In the genomic region with DNA sequence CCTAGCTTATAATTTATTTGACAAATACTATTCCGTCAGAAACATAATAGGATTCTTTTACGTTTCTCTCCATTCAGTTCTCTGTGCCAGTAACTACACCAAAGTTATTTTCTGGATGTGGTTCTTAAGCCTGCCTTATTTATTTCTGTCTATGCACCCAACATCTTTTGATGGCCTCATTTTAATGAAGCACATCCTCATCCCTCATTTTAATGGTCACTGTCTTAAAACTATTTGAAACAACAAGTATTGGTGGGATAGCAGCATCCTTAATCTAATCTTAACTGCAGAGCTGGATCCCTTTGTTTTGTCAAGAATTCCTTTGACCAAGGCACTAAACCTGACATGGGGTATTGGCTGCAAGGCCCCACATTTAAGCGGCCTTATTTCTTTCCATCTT, we compare ENCODE assay signal across 27 cellular contexts.
"Had no signal": no experiment of that assay in that cellular context is flagged by ENCODE, and none has a peak within 500 bp of the region (broad histone marks: within the 10 kb centered on the region; RNA-seq: fewer than 3 reads in every experiment).

No MANE protein-coding gene starts in this region.

- H3K9me3 Mint-ChIP-seq: activated CD4-positive, alpha-beta memory T cell treated with anti-CD3 and anti-CD28 coated beads for 36 hours; activated naive CD4-positive, alpha-beta T cell treated with anti-CD3 and anti-CD28 coated beads, Interleukin-2, amount 10 ng/mL, durations not matched to agents 7 days and 5 days; activated naive CD4-positive, alpha-beta T cell treated with anti-CD3 and anti-CD28 coated beads, Interleukin-2, amount 50 U/mL, for 72 hours; activated naive CD8-positive, alpha-beta T cell treated with anti-CD3 and anti-CD28 coated beads, Interleukin-2, amount 10 ng/mL, durations not matched to agents 7 days and 5 days; activated T-cell treated with anti-CD3 and anti-CD28 coated beads, Interleukin-2, amount 50 U/mL, for 24 hours; activated T-cell treated with anti-CD3 and anti-CD28 coated beads, Interleukin-2, amount 50 U/mL, for 72 hours; brain had no signal

- H3K9me3 ChIP-seq: ascending aorta, breast epithelium, colonic mucosa, gastrocnemius medialis had no signal

- H3K4me3 Mint-ChIP-seq: activated CD4-positive, alpha-beta memory T cell treated with anti-CD3 and anti-CD28 coated beads for 36 hours; activated CD8-positive, alpha-beta memory T cell treated with anti-CD3 and anti-CD28 coated beads, Interleukin-2, amount 10 ng/mL, durations not matched to agents 7 days and 5 days; activated CD8-positive, alpha-beta T cell treated with anti-CD3 and anti-CD28 coated beads, Interleukin-2, amount 10 ng/mL, durations not matched to agents 7 days and 5 days; activated naive CD4-positive, alpha-beta T cell treated with anti-CD3 and anti-CD28 coated beads, Interleukin-2, amount 10 ng/mL, durations not matched to agents 7 days and 5 days; activated naive CD8-positive, alpha-beta T cell treated with anti-CD3 and anti-CD28 coated beads, Interleukin-2, amount 10 ng/mL, durations not matched to agents 7 days and 5 days; activated T-cell treated with anti-CD3 and anti-CD28 coated beads, Interleukin-2, amount 50 U/mL, for 24 hours; activated T-cell treated with anti-CD3 and anti-CD28 coated beads, Interleukin-2, amount 50 U/mL, for 72 hours; brain; WTC11 had no signal

- H3K27ac Mint-ChIP-seq: activated CD4-positive, alpha-beta memory T cell treated with anti-CD3 and anti-CD28 coated beads for 36 hours; activated CD8-positive, alpha-beta memory T cell treated with anti-CD3 and anti-CD28 coated beads, Interleukin-2, amount 10 ng/mL, durations not matched to agents 7 days and 5 days; activated CD8-positive, alpha-beta T cell treated with anti-CD3 and anti-CD28 coated beads, Interleukin-2, amount 10 ng/mL, durations not matched to agents 7 days and 5 days; activated naive CD4-positive, alpha-beta T cell treated with anti-CD3 and anti-CD28 coated beads, Interleukin-2, amount 10 ng/mL, durations not matched to agents 7 days and 5 days; activated naive CD4-positive, alpha-beta T cell treated with anti-CD3 and anti-CD28 coated beads, Interleukin-2, amount 50 U/mL, for 72 hours; activated naive CD8-positive, alpha-beta T cell treated with anti-CD3 and anti-CD28 coated beads, Interleukin-2, amount 10 ng/mL, durations not matched to agents 7 days and 5 days; activated T-cell treated with anti-CD3 and anti-CD28 coated beads, Interleukin-2, amount 50 U/mL, for 24 hours; activated T-cell treated with anti-CD3 and anti-CD28 coated beads, Interleukin-2, amount 50 U/mL, for 72 hours; brain; WTC11 had no signal

- H3K27me3 Mint-ChIP-seq: activated CD4-positive, alpha-beta memory T cell treated with anti-CD3 and anti-CD28 coated beads for 36 hours; activated CD8-positive, alpha-beta memory T cell treated with anti-CD3 and anti-CD28 coated beads, Interleukin-2, amount 10 ng/mL, durations not matched to agents 7 days and 5 days; activated naive CD4-positive, alpha-beta T cell treated with anti-CD3 and anti-CD28 coated beads, Interleukin-2, amount 10 ng/mL, durations not matched to agents 7 days and 5 days; activated naive CD8-positive, alpha-beta T cell treated with anti-CD3 and anti-CD28 coated beads, Interleukin-2, amount 10 ng/mL, durations not matched to agents 7 days and 5 days; activated T-cell treated with anti-CD3 and anti-CD28 coated beads, Interleukin-2, amount 50 U/mL, for 24 hours; brain had no signal

- H3K4me1 Mint-ChIP-seq: activated CD8-positive, alpha-beta memory T cell treated with anti-CD3 and anti-CD28 coated beads, Interleukin-2, amount 10 ng/mL, durations not matched to agents 7 days and 5 days; activated naive CD4-positive, alpha-beta T cell treated with anti-CD3 and anti-CD28 coated beads, Interleukin-2, amount 10 ng/mL, durations not matched to agents 7 days and 5 days; activated naive CD8-positive, alpha-beta T cell treated with anti-CD3 and anti-CD28 coated beads, Interleukin-2, amount 10 ng/mL, durations not matched to agents 7 days and 5 days; brain had no signal

- H3K27me3 ChIP-seq: ascending aorta, breast epithelium, cardiac muscle cell, colonic mucosa, foreskin keratinocyte, gastrocnemius medialis had no signal

- H3K36me3 ChIP-seq: breast epithelium had no signal

- DNase-seq: activated CD4-positive, alpha-beta memory T cell treated with anti-CD3 and anti-CD28 coated beads for 36 hours; activated CD4-positive, alpha-beta T cell treated with anti-CD3 and anti-CD28 coated beads for 1 hour; activated CD4-positive, alpha-beta T cell treated with anti-CD3 and anti-CD28 coated beads for 4 hours; activated CD8-positive, alpha-beta memory T cell treated with anti-CD3 and anti-CD28 coated beads, Interleukin-2, amount 10 ng/mL, durations not matched to agents 7 days and 5 days; activated CD8-positive, alpha-beta memory T cell treated with anti-CD3 and anti-CD28 coated beads, Interleukin-2, amount 50 U/mL, for 4 hours; activated CD8-positive, alpha-beta T cell treated with anti-CD3 and anti-CD28 coated beads, Interleukin-2, amount 10 ng/mL, durations not matched to agents 7 days and 5 days; activated gamma-delta T cell; activated naive CD4-positive, alpha-beta T cell; activated naive CD4-positive, alpha-beta T cell treated with anti-CD3 and anti-CD28 coated beads, Interleukin-2, amount 10 ng/mL, durations not matched to agents 7 days and 5 days; activated naive CD8-positive, alpha-beta T cell treated with anti-CD3 and anti-CD28 coated beads, Interleukin-2, amount 10 ng/mL, durations not matched to agents 7 days and 5 days; activated T-cell treated with anti-CD3 and anti-CD28 coated beads for 4 hours; activated T-cell treated with anti-CD3 and anti-CD28 coated beads, Interleukin-2, amount 50 U/mL, for 24 hours; activated T-cell treated with anti-CD3 and anti-CD28 coated beads, Interleukin-2, amount 50 U/mL, for 72 hours; central memory CD4-positive, alpha-beta T cell; cerebellar nuclear complex; colonic mucosa; effector CD8-positive, alpha-beta T cell; foreskin keratinocyte; gastrocnemius medialis; T-helper 2 cell had no signal

- H3K4me3 ChIP-seq: ascending aorta, breast epithelium, cardiac muscle cell, colonic mucosa, gastrocnemius medialis had no signal

- H3K4me1 ChIP-seq: ascending aorta, breast epithelium, colonic mucosa had no signal

- H3K27ac ChIP-seq: ascending aorta, breast epithelium, cardiac muscle cell, colonic mucosa, foreskin keratinocyte, gastrocnemius medialis, VCaP had no signal
